In genomic region chr7:66281678-66282593, GRCh38 we compare ENCODE assay signal across 1 cellular context.
A peak's percentile ranks its signal among the peaks of the same experiment; 100 is the strongest.
TF ChIP-seq lines count a peak whose summit lies in the region.

No MANE protein-coding gene starts in this region.

TF ChIP-seq in SK-N-SH, 30 proteins besides CTCF, POLR2A, EP300 and RAD21 (continued from another document):
- TF ChIP-seq, protein P1, sequence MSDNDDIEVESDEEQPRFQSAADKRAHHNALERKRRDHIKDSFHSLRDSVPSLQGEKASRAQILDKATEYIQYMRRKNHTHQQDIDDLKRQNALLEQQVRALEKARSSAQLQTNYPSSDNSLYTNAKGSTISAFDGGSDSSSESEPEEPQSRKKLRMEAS (IDR thresholded peaks at IDR 0.05; ENCODE audit: low read depth), result peak; percentile 92
- TF ChIP-seq RFX5 (IDR thresholded peaks at IDR 0.05; ENCODE audit: low read length), result no peak
- TF ChIP-seq CHD2 (IDR thresholded peaks at IDR 0.05; ENCODE audit: low read length, partially characterized antibody), result no peak
- no peak; the same call in 1 of the 2 replicates for TF ChIP-seq USF1 (IDR thresholded peaks at IDR 0.05; ENCODE audit: borderline replicate concordance, low read depth)
- peak; percentile 82; the same call in 1 of the 2 replicates for TF ChIP-seq SIN3A (IDR thresholded peaks at IDR 0.05; ENCODE audit: borderline replicate concordance, low read depth, low read length)
- peak; percentile 85 for TF ChIP-seq POLR2AphosphoS5 (IDR thresholded peaks at IDR 0.05; ENCODE audit: low read depth, low read length)
- TF ChIP-seq REST (IDR thresholded peaks at IDR 0.05; ENCODE audit: low read depth, low read length), result peak; percentile 68
- no peak for TF ChIP-seq FOXJ3 (CRISPR knock-in tag; IDR thresholded peaks at IDR 0.05)
- TF ChIP-seq FOXM1 (IDR thresholded peaks at IDR 0.05; ENCODE audit: low read depth), result peak; percentile 68; the same call in 1 of the 2 replicates
- peak; percentile 28; the same call in 1 of the 2 replicates for TF ChIP-seq TAF1 (IDR thresholded peaks at IDR 0.05; ENCODE audit: borderline replicate concordance, low read depth, low read length)
- no peak for TF ChIP-seq IRF3 (IDR thresholded peaks at IDR 0.05; ENCODE audit: low read depth, low read length)
- peak; percentile 91 for TF ChIP-seq JUND (IDR thresholded peaks at IDR 0.05)
- TF ChIP-seq YY1 (IDR thresholded peaks at IDR 0.05; ENCODE audit: low read depth), result peak; percentile 72; the same call in 1 of the 2 replicates
